Comparison of ENCODE assay signal across 8 cellular contexts in genomic region chr1:15417365-15417934, GRCh38. TPM values are rescaled to one million over a fixed set of nuclear protein-coding genes. Genes with fewer than 3 reads are reported as not detected.
DNase-seq lines count a peak whose midpoint lies in the region; ATAC-seq and TF ChIP-seq lines count a peak whose summit lies in the region.

No MANE protein-coding gene starts in this region.

- no peak overlapping the region for H3K27ac ChIP-seq in Karpas-422 (ENCODE audit: low read length)

- H3K4me1 Mint-ChIP-seq in WTC11: peaks cover 5% of the 10 kb centered on the region; the same call in 1 of the 2 replicates

- no peak overlapping the region for H3K4me3 Mint-ChIP-seq in WTC11

- no peak for TF ChIP-seq CTCF in fibroblast of pulmonary artery (IDR thresholded peaks at IDR 0.05; ENCODE audit: low read length, missing control alignments)
- no peak for TF ChIP-seq CTCF in WTC11 (IDR thresholded peaks at IDR 0.05)

- H2AFZ ChIP-seq in Karpas-422 (ENCODE audit: low read length): no peak overlapping the region

- H3K9me2 ChIP-seq in Karpas-422 (replicated peaks; ENCODE audit: insufficient read depth, low read length): no peaks in the 10 kb centered on the region

- no peak overlapping the region for H3K4me2 ChIP-seq in Karpas-422 (ENCODE audit: low read depth, low read length, poor library complexity, severe bottlenecking)

- peak; percentile 26 for DNase-seq in Karpas-422
- DNase-seq in activated CD8-positive, alpha-beta memory T cell treated with anti-CD3 and anti-CD28 coated beads for 4 hours (ENCODE audit: low read depth in 2 of 2): peak; percentile 58 to 62
- DNase-seq in fibroblast of pulmonary artery (ENCODE audit: low read depth): peak; percentile 35
- DNase-seq in stimulated activated CD4-positive, alpha-beta T cell treated with anti-CD3 and anti-CD28 coated beads, Interleukin-2, amount 100 ng/mL, for 48 hours: peak; percentile 21 to 37
- DNase-seq in RPMI8226: no peak
- no peak for DNase-seq in WTC11 (ENCODE audit: low spot score)

- peaks cover 5% of the 10 kb centered on the region for H3K9me3 Mint-ChIP-seq in WTC11

- H3K4me3 ChIP-seq in Karpas-422 (ENCODE audit: low read length) (no peak overlapping the region), fibroblast of pulmonary artery (replicated peaks; ENCODE audit: low read depth, low read length) (no peak overlapping the region)

- no peak overlapping the region for H3K27ac Mint-ChIP-seq in WTC11

- no peaks in the 10 kb centered on the region for H3K4me1 ChIP-seq in Karpas-422 (ENCODE audit: low read length)

- H3K9ac ChIP-seq in Karpas-422 (ENCODE audit: low read length): no peak overlapping the region

- peaks cover 83% of the 10 kb centered on the region for H3K79me2 ChIP-seq in Karpas-422 (ENCODE audit: low read length)

- H3K27me3 ChIP-seq in Karpas-422 (ENCODE audit: low read length): no peaks in the 10 kb centered on the region

- peaks cover 7% of the 10 kb centered on the region for H3K36me3 Mint-ChIP-seq in WTC11

- ATAC-seq in GM18498 (IDR thresholded peaks at IDR 0.05; ENCODE audit: unreplicated experiment) (peak; percentile 45), HG03097 (IDR thresholded peaks at IDR 0.05; ENCODE audit: low FRiP score, unreplicated experiment) (no peak), WTC11 (no peak)

- POLR2A ChIA-PET in WTC11 (lab: Charles Lee): no interaction called here

- H4K20me1 ChIP-seq in Karpas-422 (ENCODE audit: insufficient read depth, low read depth, low read length): peaks cover 16% of the 10 kb centered on the region; the same call in 1 of the 2 replicates

- no peaks in the 10 kb centered on the region for H3K9me3 ChIP-seq in Karpas-422 (ENCODE audit: low read length)

- CTCF ChIA-PET in WTC11 (lab: Charles Lee): interaction anchor here (0.6 to 1.3 kb wide), 2 partner anchors 14 to 1203 kb away, joined by 3 to 5 read pairs; no protein-coding TSS in a partner anchor

- no peaks in the 10 kb centered on the region; the same call in 1 of the 2 replicates for H3K27me3 Mint-ChIP-seq in WTC11 (ENCODE audit: low read depth)

- peaks cover 9% of the 10 kb centered on the region; the same call in 1 of the 2 replicates for H3K36me3 ChIP-seq in Karpas-422 (ENCODE audit: insufficient read depth, low read length)

TF ChIP-seq in WTC11, 78 proteins besides CTCF, POLR2A, EP300 and RAD21:
- TF ChIP-seq JUN (CRISPR knock-in tag; IDR thresholded peaks at IDR 0.05) (no peak), ATF2 (CRISPR knock-in tag; IDR thresholded peaks at IDR 0.05; ENCODE audit: borderline replicate concordance, low read depth) (no peak), GTF2I (CRISPR knock-in tag; conservative IDR thresholded peaks at IDR 0.05) (no peak), CBFB (CRISPR knock-in tag; IDR thresholded peaks at IDR 0.05; ENCODE audit: low read depth) (no peak), PRDM15 (CRISPR knock-in tag; IDR thresholded peaks at IDR 0.05) (no peak), CREM (CRISPR knock-in tag; IDR thresholded peaks at IDR 0.05) (no peak), ZNF416 (CRISPR knock-in tag; IDR thresholded peaks at IDR 0.05) (no peak), NR3C1 (CRISPR knock-in tag; conservative IDR thresholded peaks at IDR 0.05; ENCODE audit: low read depth) (no peak), SOX15 (CRISPR knock-in tag; IDR thresholded peaks at IDR 0.05) (no peak)
TF ChIP-seq in WTC11: peak in this region for 0.

RNA-seq across cellular contexts. Expression of gene EFHD2, which starts 7.8 kb away (rescaled TPM):
- 24.9 and 57.8 TPM in 2 replicates for total RNA-seq in Karpas-422 (2014; rRNA removed; shearing (Covaris generic); ENCODE audit: low replicate concordance)
- 19.5 to 23.8 TPM (median 21.9 TPM) in 3 replicates for total RNA-seq in WTC11 (2021)

RNA-seq across cellular contexts. Expression of gene CTRC, which starts 20.8 kb away (rescaled TPM):
- total RNA-seq in Karpas-422 (2014; rRNA removed; shearing (Covaris generic); ENCODE audit: low replicate concordance): not detected in 2 replicates
- 1.6 to 2.2 TPM (median 2.2 TPM) in 3 replicates for total RNA-seq in WTC11 (2021)

RNA-seq across cellular contexts. Expression of gene CELA2A, which starts 39.1 kb away (rescaled TPM):
- total RNA-seq in Karpas-422 (2014; rRNA removed; shearing (Covaris generic); ENCODE audit: low replicate concordance): not detected in 2 replicates
- total RNA-seq in WTC11 (2021): 0.83 to 1.1 TPM (median 1.1 TPM) in 3 replicates

RNA-seq across cellular contexts. Expression of gene CELA2B, which starts 58.5 kb away (rescaled TPM):
- total RNA-seq in Karpas-422 (2014; rRNA removed; shearing (Covaris generic); ENCODE audit: low replicate concordance): not detected in 2 replicates
- total RNA-seq in WTC11 (2021): 0.55 TPM in 1 of 3 replicates, not detected in the others

Comparison
In these comparisons a context has a peak if more than half of its experiments do, and no peak if none do; other contexts are left out.
1. DNase-seq: peak in Karpas-422 (single experiment), activated CD8-positive, alpha-beta memory T cell treated with anti-CD3 and anti-CD28 coated beads for 4 hours (2 of 2), fibroblast of pulmonary artery (single experiment) and stimulated activated CD4-positive, alpha-beta T cell treated with anti-CD3 and anti-CD28 coated beads, Interleukin-2, amount 100 ng/mL, for 48 hours (2 of 2); none in RPMI8226 (single experiment) and WTC11 (single experiment).